ENCODE assay signal across 8 cellular contexts in the genomic region with DNA sequence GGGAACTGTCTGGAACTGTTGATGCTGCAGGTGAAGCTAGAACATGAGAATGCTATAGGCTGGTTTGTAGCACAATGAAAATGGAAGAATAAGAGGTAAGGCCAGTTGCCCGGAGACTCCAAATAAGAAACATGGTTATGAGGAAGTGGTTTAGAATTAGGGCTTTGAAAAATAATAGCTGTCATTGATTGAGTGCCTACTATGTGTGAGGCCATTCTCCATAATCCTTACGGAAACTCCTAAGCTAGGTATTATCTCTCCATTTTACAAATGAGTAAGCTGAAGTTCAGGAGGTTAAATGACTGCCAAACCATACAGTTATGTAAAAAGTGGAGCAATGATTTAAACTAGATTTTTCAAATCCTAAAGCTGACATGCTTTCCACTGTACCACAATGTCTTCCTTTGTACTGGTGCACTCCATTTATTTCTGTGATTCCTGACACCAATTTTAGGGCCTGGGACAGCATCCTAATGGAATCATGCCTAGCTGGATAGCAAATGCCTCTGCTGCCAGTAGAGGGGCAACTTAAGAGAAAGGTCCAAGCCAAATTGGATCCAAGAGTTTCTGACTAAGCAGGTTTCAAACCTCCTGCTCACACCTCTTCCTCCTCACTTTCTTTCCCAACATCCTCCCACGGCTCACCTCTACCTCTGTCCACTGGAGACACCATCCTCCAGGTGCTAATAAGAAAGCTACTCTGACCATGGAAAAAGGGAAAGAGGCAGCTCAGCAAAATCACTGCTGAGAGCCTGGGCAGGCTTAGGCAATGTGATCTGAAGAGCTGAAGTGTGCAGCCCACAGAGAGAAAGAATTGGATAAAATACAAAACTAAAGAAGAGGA.
DNase-seq lines count a peak whose midpoint lies in the region; ATAC-seq lines count a peak whose summit lies in the region.

No MANE protein-coding gene starts in this region.

- no peak overlapping the region for H3K9ac ChIP-seq in adipocyte (ENCODE audit: low read length)

- no peaks in the 10 kb centered on the region for H3K27me3 ChIP-seq in adipocyte (replicated peaks; ENCODE audit: control insufficient read depth, insufficient read depth, low read length)

- peaks cover 5% of the 10 kb centered on the region for H3K27me3 Mint-ChIP-seq in stimulated activated naive CD8-positive, alpha-beta T cell treated with anti-CD3 and anti-CD28 coated beads, Interleukin-15, amount 100 ng/mL, for 72 hours

- peak overlapping the region; percentile 49 for H3K4me3 ChIP-seq in adipocyte (ENCODE audit: low read length)

- peak overlapping the region; percentile 54 to 82 for H3K4me3 Mint-ChIP-seq in stimulated activated naive CD8-positive, alpha-beta T cell treated with anti-CD3 and anti-CD28 coated beads, Interleukin-15, amount 100 ng/mL, for 72 hours

- DNase-seq in activated CD8-positive, alpha-beta memory T cell treated with anti-CD3 and anti-CD28 coated beads for 24 hours: peak; percentile 61
- no peak for DNase-seq in activated CD8-positive, alpha-beta memory T cell treated with anti-CD3 and anti-CD28 coated beads, Interleukin-2, amount 50 U/mL, for 48 hours
- DNase-seq in adipocyte (ENCODE audit: low read depth): no peak
- DNase-seq in stimulated activated naive CD8-positive, alpha-beta T cell treated with anti-CD3 and anti-CD28 coated beads, Interleukin-15, amount 100 ng/mL, for 72 hours: no peak
- DNase-seq in stimulated activated CD8-positive, alpha-beta memory T cell treated with anti-CD3 and anti-CD28 coated beads, Interleukin-4, amount 100 ng/mL, for 48 hours: no peak
- DNase-seq in stimulated activated CD4-positive, alpha-beta T cell treated with anti-CD3 and anti-CD28 coated beads, Interleukin-2, amount 100 ng/mL, for 48 hours: no peak
- DNase-seq in midbrain (lab: John Stamatoyannopoulos, UW): no peak

- H3K9me3 Mint-ChIP-seq in stimulated activated naive CD8-positive, alpha-beta T cell treated with anti-CD3 and anti-CD28 coated beads, Interleukin-15, amount 100 ng/mL, for 72 hours: no peaks in the 10 kb centered on the region

- peak overlapping the region; percentile 0 to 49 for H3K27ac Mint-ChIP-seq in stimulated activated naive CD8-positive, alpha-beta T cell treated with anti-CD3 and anti-CD28 coated beads, Interleukin-15, amount 100 ng/mL, for 72 hours

- no peaks in the 10 kb centered on the region for H3K36me3 ChIP-seq in adipocyte (ENCODE audit: control insufficient read depth, insufficient read depth, low read length, severe bottlenecking)

- H3K9me3 ChIP-seq in adipocyte (ENCODE audit: control insufficient read depth, low read length): no peaks in the 10 kb centered on the region

- peaks cover 31% of the 10 kb centered on the region for H3K4me1 Mint-ChIP-seq in stimulated activated naive CD8-positive, alpha-beta T cell treated with anti-CD3 and anti-CD28 coated beads, Interleukin-15, amount 100 ng/mL, for 72 hours

- peak; percentile 20 for ATAC-seq in HG03103 (IDR thresholded peaks at IDR 0.05; ENCODE audit: low read depth, unreplicated experiment)
- ATAC-seq in stimulated activated naive CD8-positive, alpha-beta T cell treated with anti-CD3 and anti-CD28 coated beads, Interleukin-15, amount 100 ng/mL, for 72 hours: peak; percentile 76

- peaks cover 18% of the 10 kb centered on the region for H3K4me1 ChIP-seq in adipocyte (ENCODE audit: control insufficient read depth, insufficient read depth, low read length)
